Comparison of ENCODE assay signal across 8 cellular contexts in the genomic region with DNA sequence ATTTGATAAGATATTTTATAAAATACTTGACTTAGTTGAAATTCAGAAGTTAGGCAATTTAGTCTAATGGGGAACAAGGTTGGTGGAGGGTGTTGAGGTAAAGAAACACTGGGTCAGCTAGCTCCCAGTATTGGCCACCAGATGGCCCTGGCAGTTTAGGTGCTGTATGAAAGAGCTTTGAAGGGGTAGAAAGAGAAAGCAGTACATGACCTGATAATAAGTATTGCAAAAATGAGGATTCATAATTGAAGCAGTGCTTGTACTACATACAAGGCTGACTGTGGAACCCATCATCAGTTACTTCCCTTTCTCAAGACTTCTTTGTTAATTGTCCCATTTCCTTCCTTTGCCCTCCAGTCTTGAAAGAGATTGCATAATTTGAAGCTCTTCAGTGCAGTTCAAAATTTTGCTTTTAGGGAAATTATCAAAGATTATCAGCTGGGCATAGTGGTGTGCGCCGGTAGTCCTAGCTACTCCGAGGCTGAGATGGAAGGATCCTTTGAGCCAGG. TPM values are rescaled to one million over a fixed set of nuclear protein-coding genes. Genes with fewer than 3 reads are reported as not detected.
DNase-seq lines count a peak whose midpoint lies in the region; ATAC-seq and TF ChIP-seq lines count a peak whose summit lies in the region.

No MANE protein-coding gene starts in this region.

- no peaks in the 10 kb centered on the region for H3K27me3 ChIP-seq in AG04450 (ENCODE audit: control insufficient read depth, insufficient read depth, low read length)

- CTCF ChIA-PET in AG04450 (lab: Charles Lee), result interaction anchor here (0.7 to 1.4 kb wide), 7 partner anchors 9 to 411 kb away, joined by 3 to 13 read pairs (median 4); no protein-coding TSS in a partner anchor

- POLR2A ChIA-PET in AG04450 (lab: Yijun Ruan, JAX), result no interaction called here

- H3K9me3 ChIP-seq in AG04450 (ENCODE audit: control insufficient read depth, insufficient read depth, low read length), result no peaks in the 10 kb centered on the region

- H3K4me3 ChIP-seq in AG04450 (ENCODE audit: low read depth, low read length), result no peak overlapping the region
- H3K4me3 ChIP-seq in GM12865 (ENCODE audit: low read depth, low read length), result no peak overlapping the region

- DNase-seq in AG04450 (ENCODE audit: low read depth, low spot score) (no peak), GM12865 (ENCODE audit: low read depth) (peak; percentile 38), NCI-H526 treated with DMSO at 0.1 percent for 48 hours (lab: John Stamatoyannopoulos, UW) (peak; percentile 16), astrocyte of the hippocampus (ENCODE audit: low read depth, low spot score) (peak; percentile 47), left lobe of liver (ENCODE audit: low spot score) (no peak), mesenteric fat pad (ENCODE audit: low spot score) (no peak)

- TF ChIP-seq CTCF in AG04450 (IDR thresholded peaks at IDR 0.05; ENCODE audit: low read depth, low read length) (peak; percentile 67), GM12865 (IDR thresholded peaks at IDR 0.05; ENCODE audit: insufficient read depth, low read depth, low read length, missing control alignments) (peak; percentile 35)

- no peak overlapping the region for H3K27ac ChIP-seq in AG04450 (ENCODE audit: low read depth, low read length)

- ATAC-seq in left lobe of liver, result peak; percentile 83
- ATAC-seq in HG03378 (IDR thresholded peaks at IDR 0.05; ENCODE audit: unreplicated experiment), result no peak
- ATAC-seq in HG02623 (IDR thresholded peaks at IDR 0.05; ENCODE audit: unreplicated experiment), result no peak

RNA-seq across cellular contexts. Expression of a gene that starts 29.4 kb away (rescaled TPM):
- 21.1 and 32.5 TPM in 2 replicates for polyA plus RNA-seq in AG04450 (2011; rRNA removed)
- polyA minus RNA-seq in AG04450 (2011; rRNA and poly(A)+ RNA removed), result 346 and 471 TPM in 2 replicates
- total RNA-seq in left lobe of liver (3.0 TPM), mesenteric fat pad (62.9 TPM)

Comparison
In these comparisons a context has a peak if more than half of its experiments do, and no peak if none do; other contexts are left out.
1. DNase-seq: peak in GM12865 (single experiment), NCI-H526 treated with DMSO at 0.1 percent for 48 hours (single experiment) and astrocyte of the hippocampus (single experiment); none in AG04450 (single experiment), left lobe of liver (single experiment) and mesenteric fat pad (single experiment).
2. RNA of a gene that starts 29.4 kb away (total RNA-seq): 62.9 TPM in mesenteric fat pad (single experiment); 3.0 TPM in left lobe of liver (single experiment); every median in the first group is over 10 times any median in the second.